ENCODE assay signal across 33 cellular contexts in genomic region chr13:90605690-90606089, GRCh38.
"Had no signal": no experiment of that assay in that cellular context is flagged by ENCODE, and none has a peak within 500 bp of the region (broad histone marks: within the 10 kb centered on the region; RNA-seq: fewer than 3 reads in every experiment).

No MANE protein-coding gene starts in this region.

- H3K4me3 ChIP-seq: adrenal gland, ascending aorta, body of pancreas, breast epithelium, cardiac muscle cell had no signal

- H3K36me3 ChIP-seq: adrenal gland, ascending aorta, brain microvascular endothelial cell, breast epithelium, cardiac muscle cell had no signal

- DNase-seq: activated effector memory CD4-positive, alpha-beta T cell treated with anti-CD3 and anti-CD28 coated beads, Interleukin-2, amount 50 U/mL, for 16 hours; activated effector memory CD4-positive, alpha-beta T cell treated with Interleukin-2 at 50 U/mL for 16 hours; activated gamma-delta T cell; activated gamma-delta T cell treated with Interleukin-2 at 50 U/mL for 16 hours; activated naive CD4-positive, alpha-beta T cell; activated naive CD4-positive, alpha-beta T cell treated with anti-CD3 and anti-CD28 coated beads for 36 hours; activated naive CD4-positive, alpha-beta T cell treated with anti-CD3 and anti-CD28 coated beads, Interleukin-2, amount 10 ng/mL, durations not matched to agents 7 days and 5 days; activated naive CD4-positive, alpha-beta T cell treated with Interleukin-2 at 50 U/mL for 16 hours; activated naive CD8-positive, alpha-beta T cell treated with anti-CD3 and anti-CD28 coated beads for 36 hours; activated naive CD8-positive, alpha-beta T cell treated with anti-CD3 and anti-CD28 coated beads, Interleukin-2, amount 10 ng/mL, durations not matched to agents 7 days and 5 days; activated naive CD8-positive, alpha-beta T cell treated with anti-CD3 and anti-CD28 coated beads, Interleukin-2, amount 50 U/mL, for 24 hours; activated T-cell treated with anti-CD3 and anti-CD28 coated beads, Interleukin-2, amount 50 U/mL, for 1 hour; activated T-cell treated with anti-CD3 and anti-CD28 coated beads, Interleukin-2, amount 50 U/mL, for 24 hours; activated T-cell treated with anti-CD3 and anti-CD28 coated beads, Interleukin-2, amount 50 U/mL, for 4 hours; activated T-cell treated with anti-CD3 and anti-CD28 coated beads, Interleukin-2, amount 50 U/mL, for 48 hours; activated T-cell treated with anti-CD3 and anti-CD28 coated beads, Interleukin-2, amount 50 U/mL, for 72 hours; adrenal gland; amniotic stem cell; amygdala; anterior cingulate cortex; aorta; body of pancreas; brain microvascular endothelial cell; caudate nucleus; central memory CD4-positive, alpha-beta T cell; cerebellar nuclear complex had no signal

- ATAC-seq: activated naive CD4-positive, alpha-beta T cell treated with anti-CD3 and anti-CD28 coated beads, Interleukin-2, amount 50 U/mL, for 72 hours; activated naive CD8-positive, alpha-beta T cell treated with anti-CD3 and anti-CD28 coated beads, Interleukin-2, amount 50 U/mL, for 24 hours; activated T-cell treated with anti-CD3 and anti-CD28 coated beads, Interleukin-2, amount 50 U/mL, for 4 hours; activated T-cell treated with anti-CD3 and anti-CD28 coated beads, Interleukin-2, amount 50 U/mL, for 72 hours; activated T-helper 17 cell treated with anti-CD3 and anti-CD28 coated beads, Interleukin-2, amount 50 U/mL, for 72 hours; body of pancreas had no signal

- H3K27ac ChIP-seq: adrenal gland, ascending aorta, body of pancreas, brain microvascular endothelial cell, breast epithelium, cardiac muscle cell had no signal

- FAIRE-seq: astrocyte, bronchial epithelial cell had no signal

- H3K9me3 ChIP-seq: ascending aorta, body of pancreas, breast epithelium had no signal

- H3K27me3 ChIP-seq: adrenal gland, ascending aorta, body of pancreas, brain microvascular endothelial cell, breast epithelium had no signal

- H3K4me1 ChIP-seq: adrenal gland, ascending aorta, body of pancreas, breast epithelium had no signal
